In the genomic region with DNA sequence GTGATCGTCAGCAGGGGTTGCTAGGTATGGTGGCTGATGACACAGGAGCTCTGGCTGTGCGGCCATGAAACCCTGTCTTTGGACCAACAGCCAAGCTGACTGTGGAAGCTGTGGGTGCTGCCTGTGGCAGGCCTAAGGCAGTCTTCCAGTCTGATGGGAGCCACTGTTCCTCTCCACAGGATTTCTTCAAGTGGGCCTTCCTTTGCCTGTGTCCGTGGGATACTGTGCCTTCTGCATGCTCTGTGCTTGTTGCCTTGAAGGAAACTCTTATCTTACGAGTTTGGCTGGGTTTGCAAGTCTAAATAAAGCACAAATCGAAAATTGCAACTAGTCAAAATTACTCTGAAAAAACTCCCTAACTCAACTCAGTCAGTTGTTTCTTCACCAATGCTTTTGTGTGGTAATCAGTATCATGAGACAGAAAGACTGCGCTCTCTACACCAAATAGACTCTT, we compare ENCODE assay signal across 13 cellular contexts.
DNase-seq lines count a peak whose midpoint lies in the region; ATAC-seq and TF ChIP-seq lines count a peak whose summit lies in the region.
"Had no signal": no experiment of that assay in that cellular context is flagged by ENCODE, and none has a peak within 500 bp of the region (broad histone marks: within the 10 kb centered on the region; RNA-seq: fewer than 3 reads in every experiment).

No MANE protein-coding gene starts in this region.

- H3K36me3 ChIP-seq in thoracic aorta (peaks cover 45% of the 10 kb centered on the region), tibial nerve (peaks cover 0 to 52% (median 0%) of the 10 kb centered on the region in 3 donors)

- H3K4me1 ChIP-seq in thoracic aorta (ENCODE audit: control insufficient read depth in 1 of 2, low read depth in 2 of 2) (peaks cover 63 to 100% of the 10 kb centered on the region in 2 donors), tibial nerve (peaks cover 0 to 85% (median 36%) of the 10 kb centered on the region in 4 donors)

- H3K9me3 ChIP-seq in thoracic aorta (no peaks in the 10 kb centered on the region), tibial nerve (no peaks in the 10 kb centered on the region)

- WGBS in tibial nerve, 2 donors = 58 to 70% methylated on average over 6 of the region's 6 CpGs

- H3K27me3 ChIP-seq in thoracic aorta (replicated peaks; ENCODE audit: insufficient read depth) (no peaks in the 10 kb centered on the region), tibial nerve (no peaks in the 10 kb centered on the region)

- peak; percentile 44 for DNase-seq in cerebellar cortex (ENCODE audit: low spot score)
- DNase-seq in thoracic aorta (ENCODE audit: low spot score) = no peak
- no peak for DNase-seq in activated CD8-positive, alpha-beta memory T cell treated with anti-CD3 and anti-CD28 coated beads for 24 hours
- DNase-seq in putamen (ENCODE audit: low spot score) = no peak
- no peak for DNase-seq in tibial nerve (ENCODE audit: low spot score in 2 of 2)
- DNase-seq: CD4-positive, CD25-positive, alpha-beta regulatory T cell; naive thymus-derived CD8-positive, alpha-beta T cell; NK-92 treated with Interleukin-12 subunit alpha and Interleukin-12 subunit beta, amount 100 ng/mL, for 24 hours; stimulated activated naive CD8-positive, alpha-beta T cell treated with anti-CD3 and anti-CD28 coated beads, Interleukin-15, Interleukin-2, amounts not matched to agents 100 U/mL and 50 U/mL, for 24 hours had no signal

- no peak overlapping the region for H3K4me3 ChIP-seq in thoracic aorta
- no peak overlapping the region for H3K4me3 ChIP-seq in tibial nerve

- H3K27ac ChIP-seq in thoracic aorta (peak overlapping the region; percentile 87 to 95), tibial nerve (peak overlapping the region in 2 of 4 donors; percentile 81 to 82)

- ATAC-seq in GM18868 (IDR thresholded peaks at IDR 0.05; ENCODE audit: unreplicated experiment) (peak; percentile 44), HG02884 (IDR thresholded peaks at IDR 0.05; ENCODE audit: unreplicated experiment) (peak; percentile 41), thoracic aorta (ENCODE audit: insufficient number of reproducible peaks, low FRiP score, low read depth) (no peak)
- ATAC-seq: activated CD8-positive, alpha-beta T cell treated with anti-CD3 and anti-CD28 coated beads for 36 hours; left lobe of liver; naive thymus-derived CD8-positive, alpha-beta T cell; stimulated activated naive CD8-positive, alpha-beta T cell treated with anti-CD3 and anti-CD28 coated beads, Interleukin-15, Interleukin-2, amounts not matched to agents 100 U/mL and 50 U/mL, for 24 hours had no signal

- no peak for TF ChIP-seq POLR2A in tibial nerve (IDR thresholded peaks at IDR 0.05)

- no peak for TF ChIP-seq EP300 in tibial nerve (IDR thresholded peaks at IDR 0.05)

- TF ChIP-seq CTCF in thoracic aorta (IDR thresholded peaks at IDR 0.05) = no peak
- no peak for TF ChIP-seq CTCF in tibial nerve (IDR thresholded peaks at IDR 0.05)
